2 cellular contexts compared by ENCODE assay signal in the genomic region with DNA sequence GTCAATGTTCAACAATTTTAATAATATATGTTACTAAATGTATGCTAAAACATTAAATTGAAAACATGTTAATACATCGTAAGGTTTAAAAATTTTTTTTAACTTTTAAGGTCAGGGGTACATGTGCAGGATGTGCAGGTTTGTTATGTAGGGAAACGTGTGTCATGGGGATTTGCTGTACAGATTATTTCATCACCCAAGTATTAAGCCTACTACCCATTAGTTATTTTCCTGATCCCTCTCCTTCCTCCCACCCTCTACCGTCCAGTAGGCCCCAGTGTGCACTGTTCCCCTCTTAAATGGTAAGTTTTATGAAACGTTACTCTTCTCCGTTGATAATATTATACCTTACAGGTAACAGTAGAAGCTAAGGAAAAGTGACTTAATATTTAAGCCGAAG.
TF ChIP-seq lines count a peak whose summit lies in the region.

No MANE protein-coding gene starts in this region.

TF ChIP-seq in A549, 52 proteins besides CTCF, POLR2A, EP300 and RAD21:
- TF ChIP-seq HDAC2 (IDR thresholded peaks at IDR 0.05) (no peak), TP53 (CRISPR knock-in tag; IDR thresholded peaks at IDR 0.05) (no peak), RARB (CRISPR knock-in tag; IDR thresholded peaks at IDR 0.05) (no peak), MYC (IDR thresholded peaks at IDR 0.05; ENCODE audit: borderline replicate concordance, low read length) (no peak), EHMT2 (IDR thresholded peaks at IDR 0.05; ENCODE audit: low read depth) (no peak), CBX2 (IDR thresholded peaks at IDR 0.05; ENCODE audit: borderline replicate concordance, low read depth) (no peak), EHF (CRISPR knock-in tag; IDR thresholded peaks at IDR 0.05) (no peak), HOXA7 (CRISPR knock-in tag; IDR thresholded peaks at IDR 0.05) (no peak), CEBPB (IDR thresholded peaks at IDR 0.05) (no peak), HES2 (IDR thresholded peaks at IDR 0.05) (no peak), MAFK (IDR thresholded peaks at IDR 0.05; ENCODE audit: partially characterized antibody) (no peak), ZSCAN20 (CRISPR knock-in tag; IDR thresholded peaks at IDR 0.05) (no peak)
- TF ChIP-seq, protein P1, sequence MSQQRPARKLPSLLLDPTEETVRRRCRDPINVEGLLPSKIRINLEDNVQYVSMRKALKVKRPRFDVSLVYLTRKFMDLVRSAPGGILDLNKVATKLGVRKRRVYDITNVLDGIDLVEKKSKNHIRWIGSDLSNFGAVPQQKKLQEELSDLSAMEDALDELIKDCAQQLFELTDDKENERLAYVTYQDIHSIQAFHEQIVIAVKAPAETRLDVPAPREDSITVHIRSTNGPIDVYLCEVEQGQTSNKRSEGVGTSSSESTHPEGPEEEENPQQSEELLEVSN (IDR thresholded peaks at IDR 0.05; ENCODE audit: borderline replicate concordance, low read depth) = no peak
- TF ChIP-seq, protein P2, sequence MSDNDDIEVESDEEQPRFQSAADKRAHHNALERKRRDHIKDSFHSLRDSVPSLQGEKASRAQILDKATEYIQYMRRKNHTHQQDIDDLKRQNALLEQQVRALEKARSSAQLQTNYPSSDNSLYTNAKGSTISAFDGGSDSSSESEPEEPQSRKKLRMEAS (IDR thresholded peaks at IDR 0.05) = no peak

TF ChIP-seq in IMR-90, 13 proteins besides CTCF, POLR2A, EP300 and RAD21:
- TF ChIP-seq, protein P3, sequence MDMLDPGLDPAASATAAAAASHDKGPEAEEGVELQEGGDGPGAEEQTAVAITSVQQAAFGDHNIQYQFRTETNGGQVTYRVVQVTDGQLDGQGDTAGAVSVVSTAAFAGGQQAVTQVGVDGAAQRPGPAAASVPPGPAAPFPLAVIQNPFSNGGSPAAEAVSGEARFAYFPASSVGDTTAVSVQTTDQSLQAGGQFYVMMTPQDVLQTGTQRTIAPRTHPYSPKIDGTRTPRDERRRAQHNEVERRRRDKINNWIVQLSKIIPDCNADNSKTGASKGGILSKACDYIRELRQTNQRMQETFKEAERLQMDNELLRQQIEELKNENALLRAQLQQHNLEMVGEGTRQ (IDR thresholded peaks at IDR 0.05; ENCODE audit: low read depth, low read length) = no peak
- TF ChIP-seq MXI1 (IDR thresholded peaks at IDR 0.05; ENCODE audit: borderline replicate concordance, low read depth, low read length) (no peak), FOS (IDR thresholded peaks at IDR 0.05; ENCODE audit: low read depth, low read length) (no peak), NFE2L2 (IDR thresholded peaks at IDR 0.05; ENCODE audit: low read depth, low read length) (no peak), BHLHE40 (IDR thresholded peaks at IDR 0.05; ENCODE audit: low read depth, low read length) (no peak), RCOR1 (IDR thresholded peaks at IDR 0.05; ENCODE audit: insufficient replicate concordance, low read length) (no peak), SMC3 (IDR thresholded peaks at IDR 0.05; ENCODE audit: low read depth, low read length) (no peak), MAFK (IDR thresholded peaks at IDR 0.05; ENCODE audit: low read depth, low read length) (no peak), MAZ (IDR thresholded peaks at IDR 0.05; ENCODE audit: borderline replicate concordance, low read depth, low read length) (no peak)
- TF ChIP-seq, protein P4, sequence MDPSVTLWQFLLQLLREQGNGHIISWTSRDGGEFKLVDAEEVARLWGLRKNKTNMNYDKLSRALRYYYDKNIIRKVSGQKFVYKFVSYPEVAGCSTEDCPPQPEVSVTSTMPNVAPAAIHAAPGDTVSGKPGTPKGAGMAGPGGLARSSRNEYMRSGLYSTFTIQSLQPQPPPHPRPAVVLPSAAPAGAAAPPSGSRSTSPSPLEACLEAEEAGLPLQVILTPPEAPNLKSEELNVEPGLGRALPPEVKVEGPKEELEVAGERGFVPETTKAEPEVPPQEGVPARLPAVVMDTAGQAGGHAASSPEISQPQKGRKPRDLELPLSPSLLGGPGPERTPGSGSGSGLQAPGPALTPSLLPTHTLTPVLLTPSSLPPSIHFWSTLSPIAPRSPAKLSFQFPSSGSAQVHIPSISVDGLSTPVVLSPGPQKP (IDR thresholded peaks at IDR 0.05; ENCODE audit: borderline replicate concordance, low read depth, low read length) = no peak
TF ChIP-seq in IMR-90: peak in this region for 0.
